Comparison of ENCODE assay signal across 12 cellular contexts in the genomic region with DNA sequence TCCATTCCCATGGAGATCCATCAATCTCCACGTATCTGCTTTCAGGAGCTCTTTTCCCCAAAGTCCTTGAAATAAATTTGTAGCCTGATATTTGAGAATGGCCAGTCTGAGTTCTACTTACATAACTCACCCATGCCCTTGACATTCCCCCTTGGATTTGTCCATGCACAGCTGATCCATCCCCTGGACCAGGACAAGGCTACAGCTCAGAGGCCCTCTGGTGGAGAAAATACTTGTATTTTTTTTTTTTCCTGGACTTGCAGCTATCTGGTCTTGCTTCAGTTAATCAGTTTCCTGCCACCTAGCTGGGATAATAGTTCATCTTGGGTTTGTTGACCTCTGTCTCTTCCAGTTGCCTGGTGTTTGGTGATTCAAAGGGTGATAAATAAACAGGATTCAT.
DNase-seq lines count a peak whose midpoint lies in the region; ATAC-seq, FAIRE-seq and TF ChIP-seq lines count a peak whose summit lies in the region.
"Had no signal": no experiment of that assay in that cellular context is flagged by ENCODE, and none has a peak within 500 bp of the region (broad histone marks: within the 10 kb centered on the region; RNA-seq: fewer than 3 reads in every experiment).

No MANE protein-coding gene starts in this region.

- H3K4me2 ChIP-seq in mesenchymal stem cell (ENCODE audit: low read length, poor library complexity, severe bottlenecking), result no peak overlapping the region

- no peak overlapping the region for H2BK5ac ChIP-seq in mesenchymal stem cell (ENCODE audit: low read depth, low read length, poor library complexity, severe bottlenecking)

- no peak overlapping the region for H4K8ac ChIP-seq in mesenchymal stem cell (ENCODE audit: low read length)

- no peak overlapping the region for H3K18ac ChIP-seq in mesenchymal stem cell (ENCODE audit: low read depth in 1 of 2, low read length in 2 of 2)

- H3K9me3 ChIP-seq in right lobe of liver (no peaks in the 10 kb centered on the region), mesenchymal stem cell (ENCODE audit: control insufficient read depth, low read length) (peaks cover 6% of the 10 kb centered on the region)

- no peak overlapping the region for H2BK12ac ChIP-seq in mesenchymal stem cell (ENCODE audit: low read length in 2 of 2)

- H3K4ac ChIP-seq in mesenchymal stem cell (ENCODE audit: low read depth in 1 of 2, low read length in 2 of 2), result no peak overlapping the region

- H3K4me3 ChIP-seq in Jurkat, Clone E6-1 (ENCODE audit: low read length), result no peak overlapping the region
- H3K4me3 ChIP-seq in astrocyte of the cerebellum (ENCODE audit: low read depth, low read length) (no peak overlapping the region), right lobe of liver (no peak overlapping the region), mesenchymal stem cell (ENCODE audit: insufficient read depth in 1 of 2, low read depth in 1 of 2, low read length in 2 of 2) (no peak overlapping the region)
- H3K4me3 ChIP-seq: skin epidermis had no signal

- no peak overlapping the region for H2BK120ac ChIP-seq in mesenchymal stem cell (ENCODE audit: low read depth, low read length)

- H4K91ac ChIP-seq in mesenchymal stem cell (ENCODE audit: low read length), result no peak overlapping the region

- no peak for TF ChIP-seq POLR2A in right lobe of liver (IDR thresholded peaks at IDR 0.05)

- H3K79me1 ChIP-seq in mesenchymal stem cell (replicated peaks; ENCODE audit: low read length, poor library complexity, severe bottlenecking), result no peaks in the 10 kb centered on the region

- H2AFZ ChIP-seq in mesenchymal stem cell (ENCODE audit: low read depth, low read length), result no peak overlapping the region

- 20% methylated on average over 1 of the region's 1 CpG for WGBS in right lobe of liver (ENCODE audit: insufficient coverage, low coverage, low lambda C conversion rate, missing lambda C conversion rate)
- WGBS in mesenchymal stem cell, result 50% methylated on average over 1 of the region's 1 CpG

- H3K27ac ChIP-seq in right lobe of liver, result no peak overlapping the region
- no peak overlapping the region for H3K27ac ChIP-seq in mesenchymal stem cell (ENCODE audit: low read length, poor library complexity, severe bottlenecking)
- H3K27ac ChIP-seq: skin epidermis had no signal

- TF ChIP-seq CTCF in astrocyte of the cerebellum (IDR thresholded peaks at IDR 0.05; ENCODE audit: low read depth, low read length, missing control alignments) (peak; percentile 25), right lobe of liver (IDR thresholded peaks at IDR 0.05) (peak in 3 of 4 donors; percentile 23 to 38 (median 33))

- no peak overlapping the region for H2AK5ac ChIP-seq in mesenchymal stem cell (ENCODE audit: low read length, severe bottlenecking)

- H3K4me1 ChIP-seq in right lobe of liver, result no peaks in the 10 kb centered on the region
- H3K4me1 ChIP-seq in mesenchymal stem cell (ENCODE audit: control insufficient read depth, insufficient read depth, low read depth, low read length), result no peaks in the 10 kb centered on the region

- ATAC-seq in right lobe of liver (peak in 2 of 4 donors; percentile 43 to 54), GM18868 (IDR thresholded peaks at IDR 0.05; ENCODE audit: unreplicated experiment) (no peak)
- ATAC-seq: stimulated activated naive CD8-positive, alpha-beta T cell treated with anti-CD3 and anti-CD28 coated beads, Interleukin-15, Interleukin-2, amounts not matched to agents 100 U/mL and 50 U/mL, for 24 hours had no signal

- H3K27me3 ChIP-seq in right lobe of liver, result no peaks in the 10 kb centered on the region
- H3K27me3 ChIP-seq in mesenchymal stem cell (ENCODE audit: control insufficient read depth in 1 of 2, insufficient read depth in 1 of 2, low read length in 2 of 2), result no peaks in the 10 kb centered on the region

- in situ Hi-C loops in astrocyte of the cerebellum (cut with HindIII; ENCODE audit: low sequenced_read_pairs), result no loop called here

- intact Hi-C loops in right lobe of liver (cut with DNase I), result no loop called here

- no peak overlapping the region for H3K23ac ChIP-seq in mesenchymal stem cell (ENCODE audit: low read length in 2 of 2)

- peak; percentile 1 for DNase-seq in EL
- DNase-seq in Jurkat, Clone E6-1 (ENCODE audit: low read depth, low spot score), result peak; percentile 6
- DNase-seq in astrocyte of the cerebellum (ENCODE audit: low read depth), result no peak
- DNase-seq in right lobe of liver, result no peak
- no peak for DNase-seq in GM19239 (ENCODE audit: insufficient read length, low spot score)
- no peak for DNase-seq in activated effector memory CD4-positive, alpha-beta T cell treated with Interleukin-2 at 50 U/mL for 16 hours
- no peak for DNase-seq in mesenchymal stem cell
- DNase-seq: activated CD4-positive, alpha-beta T cell treated with anti-CD3 and anti-CD28 coated beads, Interleukin-2, amount 10 ng/mL, durations not matched to agents 7 days and 5 days; stimulated activated naive CD8-positive, alpha-beta T cell treated with anti-CD3 and anti-CD28 coated beads, Interleukin-15, Interleukin-2, amounts not matched to agents 100 U/mL and 50 U/mL, for 24 hours had no signal

- H3K9ac ChIP-seq in mesenchymal stem cell (ENCODE audit: low read length), result no peak overlapping the region

- no peak overlapping the region for H2BK15ac ChIP-seq in mesenchymal stem cell (ENCODE audit: low read depth, poor library complexity, severe bottlenecking)

- H3K36me3 ChIP-seq in right lobe of liver, result no peaks in the 10 kb centered on the region
- no peaks in the 10 kb centered on the region for H3K36me3 ChIP-seq in mesenchymal stem cell (ENCODE audit: control insufficient read depth in 1 of 2, insufficient read depth in 2 of 2, low read depth in 1 of 2, low read length in 2 of 2)

- no peak for FAIRE-seq in GM19239 (lab: Jason Lieb, UNC)
- FAIRE-seq: endometrium had no signal

- no peak overlapping the region for H3K14ac ChIP-seq in mesenchymal stem cell (ENCODE audit: low read length in 2 of 2)

Comparison
In these comparisons a context has a peak if more than half of its experiments do, and no peak if none do; other contexts are left out.
1. DNase-seq: peak in EL (single experiment) and Jurkat, Clone E6-1 (single experiment); none in astrocyte of the cerebellum (single experiment), right lobe of liver (0 of 3), GM19239 (single experiment), activated effector memory CD4-positive, alpha-beta T cell treated with Interleukin-2 at 50 U/mL for 16 hours (single experiment) and mesenchymal stem cell (single experiment).